ENCODE assay signal across 2 cellular contexts in the genomic region with DNA sequence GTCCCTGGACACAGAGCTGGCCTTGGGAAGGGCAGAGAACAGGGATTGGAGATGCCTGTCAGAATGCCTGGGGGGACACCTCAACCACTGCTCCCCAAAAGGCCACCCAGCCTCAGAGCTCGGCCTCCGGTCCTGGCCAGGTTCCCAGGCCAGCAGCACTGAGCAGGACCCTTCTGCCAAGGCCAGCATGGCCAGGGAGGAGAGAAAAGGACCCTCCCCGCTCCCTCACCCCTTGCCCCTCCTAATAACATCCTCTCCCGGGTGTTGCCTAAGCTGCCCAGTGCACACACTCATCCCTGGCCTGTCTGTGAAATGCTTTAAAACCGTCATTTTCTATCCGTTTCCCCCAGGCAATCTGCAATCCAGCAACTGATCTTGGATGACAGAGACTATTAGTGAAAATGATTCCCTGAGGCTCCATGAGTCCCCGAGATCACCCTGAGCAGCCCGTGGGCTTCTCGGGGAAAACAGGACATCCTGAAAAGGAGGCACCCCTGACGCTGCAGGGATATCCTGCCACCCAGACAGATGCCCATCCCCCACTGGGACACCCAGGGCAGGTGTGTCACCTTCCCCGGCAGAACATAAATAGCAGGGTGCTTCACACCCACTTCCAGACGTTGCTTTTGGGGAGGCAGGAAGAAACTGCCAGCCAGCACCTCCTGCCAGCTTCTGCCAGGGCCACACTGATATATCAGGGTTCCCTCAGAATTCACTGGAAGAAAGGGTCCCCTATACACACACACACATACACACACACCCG.
TF ChIP-seq lines count a peak whose summit lies in the region.

No MANE protein-coding gene starts in this region.

TF ChIP-seq in liver, 16 proteins besides CTCF, POLR2A, EP300 and RAD21 (continued from another document):
- TF ChIP-seq, protein P1, sequence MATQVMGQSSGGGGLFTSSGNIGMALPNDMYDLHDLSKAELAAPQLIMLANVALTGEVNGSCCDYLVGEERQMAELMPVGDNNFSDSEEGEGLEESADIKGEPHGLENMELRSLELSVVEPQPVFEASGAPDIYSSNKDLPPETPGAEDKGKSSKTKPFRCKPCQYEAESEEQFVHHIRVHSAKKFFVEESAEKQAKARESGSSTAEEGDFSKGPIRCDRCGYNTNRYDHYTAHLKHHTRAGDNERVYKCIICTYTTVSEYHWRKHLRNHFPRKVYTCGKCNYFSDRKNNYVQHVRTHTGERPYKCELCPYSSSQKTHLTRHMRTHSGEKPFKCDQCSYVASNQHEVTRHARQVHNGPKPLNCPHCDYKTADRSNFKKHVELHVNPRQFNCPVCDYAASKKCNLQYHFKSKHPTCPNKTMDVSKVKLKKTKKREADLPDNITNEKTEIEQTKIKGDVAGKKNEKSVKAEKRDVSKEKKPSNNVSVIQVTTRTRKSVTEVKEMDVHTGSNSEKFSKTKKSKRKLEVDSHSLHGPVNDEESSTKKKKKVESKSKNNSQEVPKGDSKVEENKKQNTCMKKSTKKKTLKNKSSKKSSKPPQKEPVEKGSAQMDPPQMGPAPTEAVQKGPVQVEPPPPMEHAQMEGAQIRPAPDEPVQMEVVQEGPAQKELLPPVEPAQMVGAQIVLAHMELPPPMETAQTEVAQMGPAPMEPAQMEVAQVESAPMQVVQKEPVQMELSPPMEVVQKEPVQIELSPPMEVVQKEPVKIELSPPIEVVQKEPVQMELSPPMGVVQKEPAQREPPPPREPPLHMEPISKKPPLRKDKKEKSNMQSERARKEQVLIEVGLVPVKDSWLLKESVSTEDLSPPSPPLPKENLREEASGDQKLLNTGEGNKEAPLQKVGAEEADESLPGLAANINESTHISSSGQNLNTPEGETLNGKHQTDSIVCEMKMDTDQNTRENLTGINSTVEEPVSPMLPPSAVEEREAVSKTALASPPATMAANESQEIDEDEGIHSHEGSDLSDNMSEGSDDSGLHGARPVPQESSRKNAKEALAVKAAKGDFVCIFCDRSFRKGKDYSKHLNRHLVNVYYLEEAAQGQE (IDR thresholded peaks at IDR 0.05) = no peak
- TF ChIP-seq HNF4A (conservative IDR thresholded peaks at IDR 0.05) (no peak), EGR1 (IDR thresholded peaks at IDR 0.05; ENCODE audit: low read depth in 2 of 2) (no peak), TAF1 (conservative IDR thresholded peaks at IDR 0.05) (no peak), FOXA2 (IDR thresholded peaks at IDR 0.05) (no peak), GABPA (IDR thresholded peaks at IDR 0.05 in 1 of 2, conservative IDR thresholded peaks at IDR 0.05 in 1 of 2) (no peak), FOXA1 (IDR thresholded peaks at IDR 0.05) (no peak), NR2F2 (IDR thresholded peaks at IDR 0.05) (no peak), YY1 (IDR thresholded peaks at IDR 0.05) (no peak), RXRA (IDR thresholded peaks at IDR 0.05) (no peak), JUND (IDR thresholded peaks at IDR 0.05) (no peak), SP1 (IDR thresholded peaks at IDR 0.05) (no peak), HNF4G (IDR thresholded peaks at IDR 0.05) (no peak)
- TF ChIP-seq, protein P2, sequence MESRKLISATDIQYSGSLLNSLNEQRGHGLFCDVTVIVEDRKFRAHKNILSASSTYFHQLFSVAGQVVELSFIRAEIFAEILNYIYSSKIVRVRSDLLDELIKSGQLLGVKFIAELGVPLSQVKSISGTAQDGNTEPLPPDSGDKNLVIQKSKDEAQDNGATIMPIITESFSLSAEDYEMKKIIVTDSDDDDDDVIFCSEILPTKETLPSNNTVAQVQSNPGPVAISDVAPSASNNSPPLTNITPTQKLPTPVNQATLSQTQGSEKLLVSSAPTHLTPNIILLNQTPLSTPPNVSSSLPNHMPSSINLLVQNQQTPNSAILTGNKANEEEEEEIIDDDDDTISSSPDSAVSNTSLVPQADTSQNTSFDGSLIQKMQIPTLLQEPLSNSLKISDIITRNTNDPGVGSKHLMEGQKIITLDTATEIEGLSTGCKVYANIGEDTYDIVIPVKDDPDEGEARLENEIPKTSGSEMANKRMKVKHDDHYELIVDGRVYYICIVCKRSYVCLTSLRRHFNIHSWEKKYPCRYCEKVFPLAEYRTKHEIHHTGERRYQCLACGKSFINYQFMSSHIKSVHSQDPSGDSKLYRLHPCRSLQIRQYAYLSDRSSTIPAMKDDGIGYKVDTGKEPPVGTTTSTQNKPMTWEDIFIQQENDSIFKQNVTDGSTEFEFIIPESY (IDR thresholded peaks at IDR 0.05) = no peak
- TF ChIP-seq, protein P3, sequence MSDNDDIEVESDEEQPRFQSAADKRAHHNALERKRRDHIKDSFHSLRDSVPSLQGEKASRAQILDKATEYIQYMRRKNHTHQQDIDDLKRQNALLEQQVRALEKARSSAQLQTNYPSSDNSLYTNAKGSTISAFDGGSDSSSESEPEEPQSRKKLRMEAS (IDR thresholded peaks at IDR 0.05) = no peak

TF ChIP-seq in HepG2, 621 proteins besides CTCF, POLR2A, EP300 and RAD21 (continued from another document):
- TF ChIP-seq, protein P4, sequence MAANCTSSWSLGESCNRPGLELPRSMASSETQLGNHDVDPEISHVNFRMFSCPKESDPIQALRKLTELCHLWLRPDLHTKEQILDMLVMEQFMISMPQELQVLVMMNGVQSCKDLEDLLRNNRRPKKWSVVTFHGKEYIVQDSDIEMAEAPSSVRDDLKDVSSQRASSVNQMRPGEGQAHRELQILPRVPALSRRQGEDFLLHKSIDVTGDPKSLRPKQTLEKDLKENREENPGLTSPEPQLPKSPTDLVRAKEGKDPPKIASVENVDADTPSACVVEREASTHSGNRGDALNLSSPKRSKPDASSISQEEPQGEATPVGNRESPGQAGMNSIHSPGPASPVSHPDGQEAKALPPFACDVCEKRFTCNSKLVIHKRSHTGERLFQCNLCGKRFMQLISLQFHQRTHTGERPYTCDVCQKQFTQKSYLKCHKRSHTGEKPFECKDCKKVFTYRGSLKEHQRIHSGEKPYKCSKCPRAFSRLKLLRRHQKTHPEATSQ (CRISPR knock-in tag; IDR thresholded peaks at IDR 0.05; ENCODE audit: borderline replicate concordance) = no peak
- TF ChIP-seq PAF1 (CRISPR knock-in tag; IDR thresholded peaks at IDR 0.05) (no peak), ZBTB21 (CRISPR knock-in tag; IDR thresholded peaks at IDR 0.05) (no peak), ZNF230 (CRISPR knock-in tag; IDR thresholded peaks at IDR 0.05) (no peak), MAF1 (CRISPR knock-in tag; IDR thresholded peaks at IDR 0.05; ENCODE audit: borderline replicate concordance) (no peak), ZNF7 (CRISPR knock-in tag; IDR thresholded peaks at IDR 0.05) (no peak), MATR3 (CRISPR knock-in tag; IDR thresholded peaks at IDR 0.05) (no peak), U2AF2 (IDR thresholded peaks at IDR 0.05; ENCODE audit: low read depth, low read length) (no peak), ZNF781 (CRISPR knock-in tag; IDR thresholded peaks at IDR 0.05; ENCODE audit: borderline replicate concordance, not compliant biosample characterization) (no peak), ZBTB3 (CRISPR knock-in tag; IDR thresholded peaks at IDR 0.05; ENCODE audit: borderline replicate concordance, low read depth) (no peak), HMGA1 (CRISPR knock-in tag; conservative IDR thresholded peaks at IDR 0.05) (no peak), HES4 (CRISPR knock-in tag; IDR thresholded peaks at IDR 0.05; ENCODE audit: borderline replicate concordance) (no peak)
- TF ChIP-seq, protein P5, sequence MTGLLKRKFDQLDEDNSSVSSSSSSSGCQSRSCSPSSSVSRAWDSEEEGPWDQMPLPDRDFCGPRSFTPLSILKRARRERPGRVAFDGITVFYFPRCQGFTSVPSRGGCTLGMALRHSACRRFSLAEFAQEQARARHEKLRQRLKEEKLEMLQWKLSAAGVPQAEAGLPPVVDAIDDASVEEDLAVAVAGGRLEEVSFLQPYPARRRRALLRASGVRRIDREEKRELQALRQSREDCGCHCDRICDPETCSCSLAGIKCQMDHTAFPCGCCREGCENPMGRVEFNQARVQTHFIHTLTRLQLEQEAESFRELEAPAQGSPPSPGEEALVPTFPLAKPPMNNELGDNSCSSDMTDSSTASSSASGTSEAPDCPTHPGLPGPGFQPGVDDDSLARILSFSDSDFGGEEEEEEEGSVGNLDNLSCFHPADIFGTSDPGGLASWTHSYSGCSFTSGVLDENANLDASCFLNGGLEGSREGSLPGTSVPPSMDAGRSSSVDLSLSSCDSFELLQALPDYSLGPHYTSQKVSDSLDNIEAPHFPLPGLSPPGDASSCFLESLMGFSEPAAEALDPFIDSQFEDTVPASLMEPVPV (CRISPR knock-in tag; IDR thresholded peaks at IDR 0.05) = no peak
- TF ChIP-seq, protein P6, sequence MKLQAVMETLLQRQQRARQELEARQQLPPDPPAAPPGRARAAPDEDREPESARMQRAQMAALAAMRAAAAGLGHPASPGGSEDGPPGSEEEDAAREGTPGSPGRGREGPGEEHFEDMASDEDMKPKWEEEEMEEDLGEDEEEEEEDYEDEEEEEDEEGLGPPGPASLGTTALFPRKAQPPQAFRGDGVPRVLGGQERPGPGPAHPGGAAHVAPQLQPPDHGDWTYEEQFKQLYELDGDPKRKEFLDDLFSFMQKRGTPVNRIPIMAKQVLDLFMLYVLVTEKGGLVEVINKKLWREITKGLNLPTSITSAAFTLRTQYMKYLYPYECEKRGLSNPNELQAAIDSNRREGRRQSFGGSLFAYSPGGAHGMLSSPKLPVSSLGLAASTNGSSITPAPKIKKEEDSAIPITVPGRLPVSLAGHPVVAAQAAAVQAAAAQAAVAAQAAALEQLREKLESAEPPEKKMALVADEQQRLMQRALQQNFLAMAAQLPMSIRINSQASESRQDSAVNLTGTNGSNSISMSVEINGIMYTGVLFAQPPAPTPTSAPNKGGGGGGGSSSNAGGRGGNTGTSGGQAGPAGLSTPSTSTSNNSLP (IDR thresholded peaks at IDR 0.05; ENCODE audit: low read depth, low read length) = no peak
